ENCODE assay signal across 23 cellular contexts in genomic region chr14:34749408-34749807, GRCh38.
"Had no signal": no experiment of that assay in that cellular context is flagged by ENCODE, and none has a peak within 500 bp of the region (broad histone marks: within the 10 kb centered on the region; RNA-seq: fewer than 3 reads in every experiment).

No MANE protein-coding gene starts in this region.

- H3K27me3 ChIP-seq: MG63 had no signal

- H3K4me3 ChIP-seq: MG63 had no signal

- ATAC-seq: Panc1, PC-3 had no signal

- DNase-seq: Karpas-422, KG1, MG63, NCI-H1092, NCI-H1105 treated with DMSO at 0.1 percent for 48 hours, NCI-H1417 treated with DMSO at 0.1 percent for 48 hours, NCI-H146, NCI-H1694 treated with DMSO at 0.1 percent for 48 hours, NCI-H1930, NCI-H2081, NCI-H2107, NCI-H2227 treated with DMSO at 0.1 percent for 48 hours, NCI-H446, NCI-H510A, NCI-H524 treated with DMSO at 0.1 percent for 48 hours, NCI-H69, NCI-H774, PC-3, SHP77, SK-N-SH, SW 1271 had no signal

- H3K9me3 ChIP-seq: MG63, SK-N-SH had no signal

- H3K27ac ChIP-seq: RWPE1 had no signal
